In genomic region chr4:5925419-5926187, GRCh38 we compare ENCODE assay signal across 25 cellular contexts. TPM values are rescaled to one million over a fixed set of nuclear protein-coding genes. Genes with fewer than 3 reads are reported as not detected.
DNase-seq lines count a peak whose midpoint lies in the region; ATAC-seq, FAIRE-seq and TF ChIP-seq lines count a peak whose summit lies in the region.
"Had no signal": no experiment of that assay in that cellular context is flagged by ENCODE, and none has a peak within 500 bp of the region (broad histone marks: within the 10 kb centered on the region; RNA-seq: fewer than 3 reads in every experiment).

No MANE protein-coding gene starts in this region.

- no peak overlapping the region for H3K4me2 ChIP-seq in GM23338
- H3K4me2 ChIP-seq: SK-N-SH had no signal

- H2AFZ ChIP-seq in GM23338 = no peak overlapping the region

- H3K79me2 ChIP-seq in GM23338 (replicated peaks; ENCODE audit: insufficient read depth) = no peaks in the 10 kb centered on the region

- DNase-seq in GM23338 (ENCODE audit: low spot score) (no peak), coronary artery (ENCODE audit: low spot score) (peak; percentile 47), kidney (peak; percentile 48), posterior vena cava (ENCODE audit: low spot score) (peak; percentile 62), amniotic stem cell (lab: John Stamatoyannopoulos, UW) (no peak), frontal cortex (ENCODE audit: low spot score in 2 of 2) (no peak)
- DNase-seq: Caco-2; CD8-positive, alpha-beta T cell; HFFc6; KG1; MG63; NCI-H1105 treated with DMSO at 0.1 percent for 48 hours; NCI-H146; NCI-H1930; NCI-H446; NCI-H524 treated with DMSO at 0.1 percent for 48 hours; NCI-H774; PC-3; SK-N-SH had no signal

- H3F3A ChIP-seq in GM23338 (replicated peaks; ENCODE audit: low read depth) = no peaks in the 10 kb centered on the region

- TF ChIP-seq CTCF in GM23338 (conservative IDR thresholded peaks at IDR 0.05; ENCODE audit: low read depth in 2 of 2) (no peak), coronary artery (IDR thresholded peaks at IDR 0.05) (no peak), kidney (IDR thresholded peaks at IDR 0.05; ENCODE audit: borderline replicate concordance, extremely low read depth, insufficient read depth) (no peak)

- FAIRE-seq in kidney (lab: Jason Lieb, UNC) (no peak), frontal cortex (lab: Jason Lieb, UNC) (no peak)
- FAIRE-seq: G401.6, GM12878, GM19239 had no signal

- no peak overlapping the region for H3K27ac ChIP-seq in GM23338 (ENCODE audit: low read depth)
- H3K27ac ChIP-seq in coronary artery = no peak overlapping the region
- no peak overlapping the region for H3K27ac ChIP-seq in kidney (ENCODE audit: low read depth in 2 of 2, low read length in 2 of 2)
- H3K27ac ChIP-seq: C4-2B had no signal

- no peaks in the 10 kb centered on the region for H3K9me3 Mint-ChIP-seq in GM23338
- H3K9me3 Mint-ChIP-seq: CD8-positive, alpha-beta T cell had no signal

- peaks cover 25% of the 10 kb centered on the region for H3K4me1 Mint-ChIP-seq in GM23338

- H3K36me3 ChIP-seq in GM23338 (ENCODE audit: insufficient read depth) (no peaks in the 10 kb centered on the region), kidney (ENCODE audit: control insufficient read depth in 1 of 2, insufficient read depth in 2 of 2, low read length in 2 of 2) (no peaks in the 10 kb centered on the region)
- H3K36me3 ChIP-seq: HAP-1, MG63 had no signal

- H3K36me3 Mint-ChIP-seq in GM23338 (ENCODE audit: low read depth) = no peaks in the 10 kb centered on the region
- H3K36me3 Mint-ChIP-seq: CD8-positive, alpha-beta T cell had no signal

- no peaks in the 10 kb centered on the region for H3K9me3 ChIP-seq in kidney (ENCODE audit: control insufficient read depth in 1 of 2, low read length in 2 of 2)
- H3K9me3 ChIP-seq: Caco-2, HAP-1, MG63, SK-N-SH had no signal

- H3K9me2 ChIP-seq in GM23338 (ENCODE audit: insufficient read depth) = no peaks in the 10 kb centered on the region
- H3K9me2 ChIP-seq: SK-N-SH had no signal

- no peak overlapping the region for H3K27ac Mint-ChIP-seq in GM23338
- H3K27ac Mint-ChIP-seq: CD8-positive, alpha-beta T cell; HFFc6 had no signal

- no peak overlapping the region for H3K4me3 Mint-ChIP-seq in GM23338
- H3K4me3 Mint-ChIP-seq: CD8-positive, alpha-beta T cell; HFFc6 had no signal

- ATAC-seq in GM23338 = peak; percentile 70
- ATAC-seq in activated CD4-positive, CD25-positive, alpha-beta regulatory T cell treated with anti-CD3 and anti-CD28 coated beads, Interleukin-2, amount 50 U/mL, for 24 hours = no peak
- ATAC-seq: CD8-positive, alpha-beta T cell; GM12878; PC-3 had no signal

- intact Hi-C loops in kidney (cut with DNase I) = no loop called here
- intact Hi-C loops in posterior vena cava (cut with DNase I) = no loop called here

- no peaks in the 10 kb centered on the region for H4K20me1 ChIP-seq in GM23338 (replicated peaks; ENCODE audit: insufficient read depth)

- H3K27me3 Mint-ChIP-seq in GM23338 (ENCODE audit: insufficient read depth, low read depth, poor library complexity) = peaks cover 8% of the 10 kb centered on the region

- H3K9ac ChIP-seq in kidney (ENCODE audit: low read length in 2 of 2) = no peak overlapping the region
- H3K9ac ChIP-seq: SK-N-SH had no signal

- peaks cover 7% of the 10 kb centered on the region; the same call in 1 of the 2 replicates for H3K4me1 ChIP-seq in GM23338 (ENCODE audit: insufficient read depth)
- H3K4me1 ChIP-seq in kidney (ENCODE audit: control insufficient read depth in 1 of 2, insufficient read depth in 1 of 2, low read depth in 1 of 2, low read length in 2 of 2) = no peaks in the 10 kb centered on the region
- H3K4me1 ChIP-seq: Caco-2, HAP-1 had no signal

- no peaks in the 10 kb centered on the region for H3K27me3 ChIP-seq in GM23338 (ENCODE audit: insufficient read depth)
- H3K27me3 ChIP-seq: MG63 had no signal

- H3K4me3 ChIP-seq in GM23338 (no peak overlapping the region), coronary artery (no peak overlapping the region), kidney (ENCODE audit: low read length in 2 of 2) (no peak overlapping the region)
- H3K4me3 ChIP-seq: GM12878, HAP-1, MG63 had no signal

TF ChIP-seq in GM23338, 12 proteins besides CTCF, POLR2A, EP300 and RAD21 (continues in another document):
- TF ChIP-seq STAT1 (IDR thresholded peaks at IDR 0.05; ENCODE audit: unreplicated experiment) = no peak
- no peak for TF ChIP-seq JUNB (IDR thresholded peaks at IDR 0.05; ENCODE audit: unreplicated experiment)
- TF ChIP-seq CREB1 (CRISPR knock-in tag; IDR thresholded peaks at IDR 0.05; ENCODE audit: low read depth) = no peak
- no peak for TF ChIP-seq ETS1 (IDR thresholded peaks at IDR 0.05)
- no peak for TF ChIP-seq POLR2AphosphoS5 (IDR thresholded peaks at IDR 0.05; ENCODE audit: low read depth)
- no peak for TF ChIP-seq ZNF114 (CRISPR knock-in tag; IDR thresholded peaks at IDR 0.05)
- no peak for TF ChIP-seq EZH2phosphoT487 (IDR thresholded peaks at IDR 0.05; ENCODE audit: unreplicated experiment)
- no peak for TF ChIP-seq ZNF331 (CRISPR knock-in tag; IDR thresholded peaks at IDR 0.05; ENCODE audit: low read depth)
- no peak for TF ChIP-seq EZH2 (IDR thresholded peaks at IDR 0.05; ENCODE audit: low read depth, unreplicated experiment)
- no peak for TF ChIP-seq NANOG (IDR thresholded peaks at IDR 0.05; ENCODE audit: borderline replicate concordance)
- TF ChIP-seq REST (IDR thresholded peaks at IDR 0.05; ENCODE audit: unreplicated experiment) = no peak

RNA-seq across cellular contexts. Expression of gene CRMP1, which starts 32.7 kb away (rescaled TPM):
- total RNA-seq in GM23338 (2014; rRNA removed; shearing (Covaris generic)) = 143 and 146 TPM in 2 replicates
- polyA plus RNA-seq in GM23338 (2016; fragmentation: Nextera tagmentation; extraction: Ambion mirVana) (52.7 and 53.6 TPM in 2 replicates), kidney (ENCODE audit: insufficient read depth, low read depth, low replicate concordance) (0.26 TPM)
- total RNA-seq in kidney (0.66 TPM), posterior vena cava (1 to 10 TPM in 1 of 2 donors, under 1 TPM in 1; 0.81 to 2.0 TPM), frontal cortex (624 TPM)
- total RNA-seq: Caco-2; CD8-positive, alpha-beta T cell; HFFc6; PC-3 had no signal

Comparison
In these comparisons a context has a peak if more than half of its experiments do, and no peak if none do; other contexts are left out.
1. DNase-seq: peak in coronary artery (single experiment), kidney (single experiment) and posterior vena cava (single experiment); none in GM23338 (single experiment), amniotic stem cell (single experiment) and frontal cortex (0 of 2).
2. RNA of gene CRMP1, which starts 32.7 kb away (total RNA-seq): 624 TPM in frontal cortex (single experiment) and 143 to 146 TPM in GM23338; 0.81 to 2.0 TPM in posterior vena cava and 0.66 TPM in kidney (single experiment); every median in the first group is over 10 times any median in the second.